In the genomic region with DNA sequence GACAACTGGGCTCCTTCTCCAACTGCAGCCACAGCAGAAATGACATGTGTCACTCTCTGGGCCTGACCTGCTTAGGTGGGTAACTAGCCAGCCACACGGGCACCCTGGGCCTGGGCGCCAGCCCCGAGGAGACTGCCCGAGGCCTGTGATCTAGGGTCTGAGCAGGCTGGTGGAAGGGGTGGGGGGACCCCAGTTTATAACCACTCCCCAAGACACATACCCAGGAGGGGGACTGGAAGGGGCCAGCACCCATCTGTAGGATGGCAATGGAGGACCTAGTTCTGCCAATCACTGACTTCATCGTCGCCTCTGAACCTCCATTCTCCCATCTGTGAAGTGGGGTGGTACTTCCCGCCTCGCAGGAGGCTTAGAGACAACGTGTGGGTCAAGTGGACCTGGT, we compare ENCODE assay signal across 26 cellular contexts. TPM values are rescaled to one million over a fixed set of nuclear protein-coding genes. Genes with fewer than 3 reads are reported as not detected.
DNase-seq lines count a peak whose midpoint lies in the region; ATAC-seq lines count a peak whose summit lies in the region.
"Had no signal": no experiment of that assay in that cellular context is flagged by ENCODE, and none has a peak within 500 bp of the region (broad histone marks: within the 10 kb centered on the region; RNA-seq: fewer than 3 reads in every experiment).

No MANE protein-coding gene starts in this region.

- peaks cover 24 to 49% of the 10 kb centered on the region in 2 donors for H3K36me3 Mint-ChIP-seq in activated T-cell treated with anti-CD3 and anti-CD28 coated beads, Interleukin-2, amount 50 U/mL, for 72 hours (ENCODE audit: insufficient read depth in 2 of 2)
- peaks cover 62% of the 10 kb centered on the region for H3K36me3 Mint-ChIP-seq in T-cell
- peaks cover 79% of the 10 kb centered on the region for H3K36me3 Mint-ChIP-seq in activated naive CD8-positive, alpha-beta T cell treated with anti-CD3 and anti-CD28 coated beads for 36 hours
- H3K36me3 Mint-ChIP-seq: natural killer cell had no signal

- peaks cover 77% of the 10 kb centered on the region for H3K4me1 Mint-ChIP-seq in activated T-cell treated with anti-CD3 and anti-CD28 coated beads, Interleukin-2, amount 50 U/mL, for 72 hours (ENCODE audit: low read depth)
- H3K4me1 Mint-ChIP-seq in T-cell = peaks cover 77 to 90% (median 88%) of the 10 kb centered on the region in 3 donors
- H3K4me1 Mint-ChIP-seq in activated naive CD8-positive, alpha-beta T cell treated with anti-CD3 and anti-CD28 coated beads for 36 hours = peaks cover 78% of the 10 kb centered on the region
- peaks cover 88% of the 10 kb centered on the region for H3K4me1 Mint-ChIP-seq in stimulated activated naive CD8-positive, alpha-beta T cell treated with anti-CD3 and anti-CD28 coated beads, Interleukin-15, amount 100 ng/mL, for 72 hours

- H3K9me3 Mint-ChIP-seq in activated T-cell treated with anti-CD3 and anti-CD28 coated beads, Interleukin-2, amount 50 U/mL, for 72 hours = peaks cover 0 to 3% of the 10 kb centered on the region in 2 donors
- H3K9me3 Mint-ChIP-seq in T-cell = no peaks in the 10 kb centered on the region
- peaks cover 5% of the 10 kb centered on the region for H3K9me3 Mint-ChIP-seq in activated naive CD8-positive, alpha-beta T cell treated with anti-CD3 and anti-CD28 coated beads for 36 hours
- no peaks in the 10 kb centered on the region for H3K9me3 Mint-ChIP-seq in stimulated activated naive CD8-positive, alpha-beta T cell treated with anti-CD3 and anti-CD28 coated beads, Interleukin-15, amount 100 ng/mL, for 72 hours
- H3K9me3 Mint-ChIP-seq: activated B cell treated with CpG ODN at 0.5 μM for 24 hours, natural killer cell had no signal

- peak overlapping the region; percentile 56 for H3K27ac Mint-ChIP-seq in activated T-cell treated with anti-CD3 and anti-CD28 coated beads, Interleukin-2, amount 50 U/mL, for 72 hours
- H3K27ac Mint-ChIP-seq in T-cell = peak overlapping the region; percentile 95
- peak overlapping the region; percentile 89 for H3K27ac Mint-ChIP-seq in activated naive CD8-positive, alpha-beta T cell treated with anti-CD3 and anti-CD28 coated beads for 36 hours
- H3K27ac Mint-ChIP-seq in stimulated activated naive CD8-positive, alpha-beta T cell treated with anti-CD3 and anti-CD28 coated beads, Interleukin-15, amount 100 ng/mL, for 72 hours = peak overlapping the region; percentile 3 to 84
- H3K27ac Mint-ChIP-seq: activated B cell treated with CpG ODN at 0.5 μM for 24 hours, natural killer cell had no signal

- no peaks in the 10 kb centered on the region for H3K27me3 Mint-ChIP-seq in activated T-cell treated with anti-CD3 and anti-CD28 coated beads, Interleukin-2, amount 50 U/mL, for 72 hours (ENCODE audit: low read depth)
- H3K27me3 Mint-ChIP-seq in T-cell = no peaks in the 10 kb centered on the region
- H3K27me3 Mint-ChIP-seq in activated naive CD8-positive, alpha-beta T cell treated with anti-CD3 and anti-CD28 coated beads for 36 hours = peaks cover 6% of the 10 kb centered on the region
- H3K27me3 Mint-ChIP-seq in stimulated activated naive CD8-positive, alpha-beta T cell treated with anti-CD3 and anti-CD28 coated beads, Interleukin-15, amount 100 ng/mL, for 72 hours = no peaks in the 10 kb centered on the region
- H3K27me3 Mint-ChIP-seq: activated B cell treated with CpG ODN at 0.5 μM for 24 hours had no signal

- no peak for DNase-seq in activated T-cell treated with anti-CD3 and anti-CD28 coated beads, Interleukin-2, amount 50 U/mL, for 72 hours
- DNase-seq in activated T-cell treated with anti-CD3 and anti-CD28 coated beads, Interleukin-2, amount 50 U/mL, for 1 hour = no peak
- no peak for DNase-seq in T-cell
- no peak for DNase-seq in activated naive CD8-positive, alpha-beta T cell treated with anti-CD3 and anti-CD28 coated beads for 36 hours
- no peak for DNase-seq in stimulated activated naive CD8-positive, alpha-beta T cell treated with anti-CD3 and anti-CD28 coated beads, Interleukin-15, amount 100 ng/mL, for 72 hours
- no peak for DNase-seq in stimulated activated CD4-positive, alpha-beta T cell treated with anti-CD3 and anti-CD28 coated beads, Interleukin-1b, Interleukin-23, amount 100 ng/mL, for 48 hours
- DNase-seq in NCI-H187 treated with DMSO at 0.1 percent for 48 hours (lab: John Stamatoyannopoulos, UW) = no peak
- DNase-seq: activated B cell treated with CpG ODN at 0.5 μM for 24 hours; activated effector memory CD4-positive, alpha-beta T cell treated with Interleukin-2 at 50 U/mL for 16 hours; DMS79 treated with DMSO at 0.1 percent for 48 hours; esophagus squamous epithelium; foreskin melanocyte; kidney glomerular epithelial cell; midbrain; natural killer cell; NCI-H1092 treated with DMSO at 0.1 percent for 48 hours; NCI-H1930; NCI-H524; transverse colon had no signal

- no peak for ATAC-seq in activated T-cell treated with anti-CD3 and anti-CD28 coated beads, Interleukin-2, amount 50 U/mL, for 72 hours (replicated peaks in 1 of 2)
- no peak for ATAC-seq in T-cell (replicated peaks in 1 of 4)
- ATAC-seq in stimulated activated naive CD8-positive, alpha-beta T cell treated with anti-CD3 and anti-CD28 coated beads, Interleukin-15, amount 100 ng/mL, for 72 hours = no peak
- ATAC-seq: natural killer cell, SK-N-SH treated with all-trans-retinoic acid at 6 μM for 48 hours had no signal

- POLR2A ChIA-PET in T-cell (lab: Charles Lee) = no interaction called here

- H3K4me3 Mint-ChIP-seq in activated T-cell treated with anti-CD3 and anti-CD28 coated beads, Interleukin-2, amount 50 U/mL, for 72 hours = peak overlapping the region; percentile 33 to 36
- H3K4me3 Mint-ChIP-seq in T-cell = peak overlapping the region in 2 of 3 donors; percentile 31 to 72
- peak overlapping the region; percentile 72 for H3K4me3 Mint-ChIP-seq in activated naive CD8-positive, alpha-beta T cell treated with anti-CD3 and anti-CD28 coated beads for 36 hours
- peak overlapping the region in 1 of 2 donors; percentile 56 for H3K4me3 Mint-ChIP-seq in stimulated activated naive CD8-positive, alpha-beta T cell treated with anti-CD3 and anti-CD28 coated beads, Interleukin-15, amount 100 ng/mL, for 72 hours
- H3K4me3 Mint-ChIP-seq: activated B cell treated with CpG ODN at 0.5 μM for 24 hours, natural killer cell had no signal

- CTCF ChIA-PET in T-cell (lab: Charles Lee) = interaction anchor here (0.6 to 1.4 kb wide), 4 partner anchors 11 to 78 kb away, joined by 3 to 4 read pairs (median 3); no protein-coding TSS in a partner anchor

RNA-seq across cellular contexts. Expression of gene CD5, which starts 16.1 kb away (rescaled TPM):
- total RNA-seq in activated T-cell treated with anti-CD3 and anti-CD28 coated beads, Interleukin-2, amount 50 U/mL, for 72 hours = 100 to 1,000 TPM; 285 to 317 TPM
- 100 to 1,000 TPM; 227 to 387 (median 255) TPM for total RNA-seq in T-cell
- total RNA-seq in activated naive CD8-positive, alpha-beta T cell treated with anti-CD3 and anti-CD28 coated beads for 36 hours = 100 to 1,000 TPM; 196 to 197 TPM
- total RNA-seq: bronchial epithelial cell, H7, HT1080, M059J, osteoblast, skeletal muscle tissue had no signal

RNA-seq across cellular contexts. Expression of gene VPS37C, which starts 42.8 kb away (rescaled TPM):
- total RNA-seq in activated T-cell treated with anti-CD3 and anti-CD28 coated beads, Interleukin-2, amount 50 U/mL, for 72 hours = 10 to 100 TPM; 13.0 to 14.9 TPM
- total RNA-seq in T-cell = 1 to 10 TPM; 3.3 to 7.9 (median 7.3) TPM
- total RNA-seq in activated naive CD8-positive, alpha-beta T cell treated with anti-CD3 and anti-CD28 coated beads for 36 hours = 1 to 10 TPM; 8.1 to 8.8 TPM

Comparison
In these comparisons a context has a peak if more than half of its experiments do, and no peak if none do; other contexts are left out.
1. H3K27ac Mint-ChIP-seq: peak in every context shown above with its lines; median percentile 95 in T-cell; 89 in activated naive CD8-positive, alpha-beta T cell treated with anti-CD3 and anti-CD28 coated beads for 36 hours; 56 in activated T-cell treated with anti-CD3 and anti-CD28 coated beads, Interleukin-2, amount 50 U/mL, for 72 hours; 44 in stimulated activated naive CD8-positive, alpha-beta T cell treated with anti-CD3 and anti-CD28 coated beads, Interleukin-15, amount 100 ng/mL, for 72 hours.